ENCODE assay signal across 1 cellular context in the genomic region with DNA sequence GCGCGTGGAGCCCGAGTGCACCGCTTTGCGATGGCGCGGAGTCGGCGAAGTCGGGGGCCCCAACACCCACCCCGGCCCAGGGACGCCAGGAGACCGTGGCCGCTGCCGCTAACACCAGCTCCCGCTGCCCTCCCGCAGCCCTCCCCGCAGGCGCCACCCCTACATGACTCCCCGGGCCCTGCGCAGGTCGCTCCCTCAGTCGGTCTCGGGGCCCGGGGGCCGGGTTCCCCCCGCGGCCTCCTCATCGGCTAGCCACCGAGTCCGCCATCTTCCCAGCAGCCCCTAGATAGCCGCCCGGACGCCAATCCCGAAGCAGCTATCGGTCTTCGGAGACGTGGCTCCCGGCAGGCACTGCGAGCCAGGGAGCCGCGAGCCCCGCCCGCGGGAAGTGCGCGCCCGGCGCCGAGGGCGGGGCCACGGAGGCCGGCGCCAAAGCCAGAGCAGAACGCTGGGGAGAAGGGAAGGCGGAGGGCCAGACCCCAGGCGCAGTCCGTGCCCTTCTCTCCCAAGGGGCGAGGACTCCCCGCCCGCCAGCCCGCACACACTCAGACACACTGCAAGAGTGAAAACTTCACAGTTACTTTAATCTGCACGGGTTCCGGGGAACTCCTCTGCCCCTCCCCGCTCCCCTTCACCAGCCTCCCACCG.
TF ChIP-seq lines count a peak whose summit lies in the region.

A gene with protein sequence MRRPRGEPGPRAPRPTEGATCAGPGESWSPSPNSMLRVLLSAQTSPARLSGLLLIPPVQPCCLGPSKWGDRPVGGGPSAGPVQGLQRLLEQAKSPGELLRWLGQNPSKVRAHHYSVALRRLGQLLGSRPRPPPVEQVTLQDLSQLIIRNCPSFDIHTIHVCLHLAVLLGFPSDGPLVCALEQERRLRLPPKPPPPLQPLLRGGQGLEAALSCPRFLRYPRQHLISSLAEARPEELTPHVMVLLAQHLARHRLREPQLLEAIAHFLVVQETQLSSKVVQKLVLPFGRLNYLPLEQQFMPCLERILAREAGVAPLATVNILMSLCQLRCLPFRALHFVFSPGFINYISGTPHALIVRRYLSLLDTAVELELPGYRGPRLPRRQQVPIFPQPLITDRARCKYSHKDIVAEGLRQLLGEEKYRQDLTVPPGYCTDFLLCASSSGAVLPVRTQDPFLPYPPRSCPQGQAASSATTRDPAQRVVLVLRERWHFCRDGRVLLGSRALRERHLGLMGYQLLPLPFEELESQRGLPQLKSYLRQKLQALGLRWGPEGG (minus strand): TSS at position 288 of the 648 bp plus-strand sequence. CDS start 43 bp downstream, at position 245.

TF ChIP-seq in HepG2, 621 proteins besides CTCF, POLR2A, EP300 and RAD21 (continued from another document and continues in another):
- TF ChIP-seq, protein P1, sequence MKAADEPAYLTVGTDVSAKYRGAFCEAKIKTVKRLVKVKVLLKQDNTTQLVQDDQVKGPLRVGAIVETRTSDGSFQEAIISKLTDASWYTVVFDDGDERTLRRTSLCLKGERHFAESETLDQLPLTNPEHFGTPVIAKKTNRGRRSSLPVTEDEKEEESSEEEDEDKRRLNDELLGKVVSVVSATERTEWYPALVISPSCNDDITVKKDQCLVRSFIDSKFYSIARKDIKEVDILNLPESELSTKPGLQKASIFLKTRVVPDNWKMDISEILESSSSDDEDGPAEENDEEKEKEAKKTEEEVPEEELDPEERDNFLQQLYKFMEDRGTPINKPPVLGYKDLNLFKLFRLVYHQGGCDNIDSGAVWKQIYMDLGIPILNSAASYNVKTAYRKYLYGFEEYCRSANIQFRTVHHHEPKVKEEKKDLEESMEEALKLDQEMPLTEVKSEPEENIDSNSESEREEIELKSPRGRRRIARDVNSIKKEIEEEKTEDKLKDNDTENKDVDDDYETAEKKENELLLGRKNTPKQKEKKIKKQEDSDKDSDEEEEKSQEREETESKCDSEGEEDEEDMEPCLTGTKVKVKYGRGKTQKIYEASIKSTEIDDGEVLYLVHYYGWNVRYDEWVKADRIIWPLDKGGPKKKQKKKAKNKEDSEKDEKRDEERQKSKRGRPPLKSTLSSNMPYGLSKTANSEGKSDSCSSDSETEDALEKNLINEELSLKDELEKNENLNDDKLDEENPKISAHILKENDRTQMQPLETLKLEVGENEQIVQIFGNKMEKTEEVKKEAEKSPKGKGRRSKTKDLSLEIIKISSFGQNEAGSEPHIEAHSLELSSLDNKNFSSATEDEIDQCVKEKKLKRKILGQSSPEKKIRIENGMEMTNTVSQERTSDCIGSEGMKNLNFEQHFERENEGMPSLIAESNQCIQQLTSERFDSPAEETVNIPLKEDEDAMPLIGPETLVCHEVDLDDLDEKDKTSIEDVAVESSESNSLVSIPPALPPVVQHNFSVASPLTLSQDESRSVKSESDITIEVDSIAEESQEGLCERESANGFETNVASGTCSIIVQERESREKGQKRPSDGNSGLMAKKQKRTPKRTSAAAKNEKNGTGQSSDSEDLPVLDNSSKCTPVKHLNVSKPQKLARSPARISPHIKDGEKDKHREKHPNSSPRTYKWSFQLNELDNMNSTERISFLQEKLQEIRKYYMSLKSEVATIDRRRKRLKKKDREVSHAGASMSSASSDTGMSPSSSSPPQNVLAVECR (CRISPR knock-in tag; IDR thresholded peaks at IDR 0.05; ENCODE audit: borderline replicate concordance) = peak; percentile 86
- TF ChIP-seq ZNF354B (CRISPR knock-in tag; IDR thresholded peaks at IDR 0.05) (0 out of 2 replicates have a peak, but pooled peaks have one; percentile 50), TFDP1 (CRISPR knock-in tag; IDR thresholded peaks at IDR 0.05; ENCODE audit: borderline replicate concordance) (peak; percentile 80; the same call in 1 of the 2 replicates), ZFP91 (CRISPR knock-in tag; IDR thresholded peaks at IDR 0.05; ENCODE audit: borderline replicate concordance) (peak; percentile 61; the same call in 1 of the 2 replicates), MTA3 (CRISPR knock-in tag; IDR thresholded peaks at IDR 0.05) (no peak), ZMYM2 (CRISPR knock-in tag; IDR thresholded peaks at IDR 0.05) (no peak), ZNF710 (CRISPR knock-in tag; IDR thresholded peaks at IDR 0.05; ENCODE audit: borderline replicate concordance) (0 out of 2 replicates have a peak, but pooled peaks have one; percentile 68), ZNF768 (CRISPR knock-in tag; IDR thresholded peaks at IDR 0.05) (peak; percentile 22; the same call in 1 of the 2 replicates), MEIS2 (CRISPR knock-in tag; IDR thresholded peaks at IDR 0.05) (peak; percentile 43; the same call in 1 of the 2 replicates), ZNF709 (CRISPR knock-in tag; IDR thresholded peaks at IDR 0.05) (peak; percentile 93), SNAPC2 (CRISPR knock-in tag; IDR thresholded peaks at IDR 0.05) (peak; percentile 37; the same call in 1 of the 2 replicates), PHF8 (CRISPR knock-in tag; IDR thresholded peaks at IDR 0.05) (peak; percentile 95), MTA1 (CRISPR knock-in tag; IDR thresholded peaks at IDR 0.05; ENCODE audit: borderline replicate concordance) (peak; percentile 77; the same call in 1 of the 2 replicates), GLI4 (CRISPR knock-in tag; IDR thresholded peaks at IDR 0.05; ENCODE audit: borderline replicate concordance) (no peak), RFX1 (IDR thresholded peaks at IDR 0.05) (no peak)
- TF ChIP-seq, protein P2, sequence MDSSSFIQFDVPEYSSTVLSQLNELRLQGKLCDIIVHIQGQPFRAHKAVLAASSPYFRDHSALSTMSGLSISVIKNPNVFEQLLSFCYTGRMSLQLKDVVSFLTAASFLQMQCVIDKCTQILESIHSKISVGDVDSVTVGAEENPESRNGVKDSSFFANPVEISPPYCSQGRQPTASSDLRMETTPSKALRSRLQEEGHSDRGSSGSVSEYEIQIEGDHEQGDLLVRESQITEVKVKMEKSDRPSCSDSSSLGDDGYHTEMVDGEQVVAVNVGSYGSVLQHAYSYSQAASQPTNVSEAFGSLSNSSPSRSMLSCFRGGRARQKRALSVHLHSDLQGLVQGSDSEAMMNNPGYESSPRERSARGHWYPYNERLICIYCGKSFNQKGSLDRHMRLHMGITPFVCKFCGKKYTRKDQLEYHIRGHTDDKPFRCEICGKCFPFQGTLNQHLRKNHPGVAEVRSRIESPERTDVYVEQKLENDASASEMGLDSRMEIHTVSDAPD (CRISPR knock-in tag; IDR thresholded peaks at IDR 0.05) = 0 out of 2 replicates have a peak, but pooled peaks have one; percentile 42
- TF ChIP-seq, protein P3, sequence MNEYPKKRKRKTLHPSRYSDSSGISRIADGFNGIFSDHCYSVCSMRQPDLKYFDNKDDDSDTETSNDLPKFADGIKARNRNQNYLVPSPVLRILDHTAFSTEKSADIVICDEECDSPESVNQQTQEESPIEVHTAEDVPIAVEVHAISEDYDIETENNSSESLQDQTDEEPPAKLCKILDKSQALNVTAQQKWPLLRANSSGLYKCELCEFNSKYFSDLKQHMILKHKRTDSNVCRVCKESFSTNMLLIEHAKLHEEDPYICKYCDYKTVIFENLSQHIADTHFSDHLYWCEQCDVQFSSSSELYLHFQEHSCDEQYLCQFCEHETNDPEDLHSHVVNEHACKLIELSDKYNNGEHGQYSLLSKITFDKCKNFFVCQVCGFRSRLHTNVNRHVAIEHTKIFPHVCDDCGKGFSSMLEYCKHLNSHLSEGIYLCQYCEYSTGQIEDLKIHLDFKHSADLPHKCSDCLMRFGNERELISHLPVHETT (CRISPR knock-in tag; conservative IDR thresholded peaks at IDR 0.05) = 0 out of 2 replicates have a peak, but pooled peaks have one; percentile 11
- TF ChIP-seq, protein P4, sequence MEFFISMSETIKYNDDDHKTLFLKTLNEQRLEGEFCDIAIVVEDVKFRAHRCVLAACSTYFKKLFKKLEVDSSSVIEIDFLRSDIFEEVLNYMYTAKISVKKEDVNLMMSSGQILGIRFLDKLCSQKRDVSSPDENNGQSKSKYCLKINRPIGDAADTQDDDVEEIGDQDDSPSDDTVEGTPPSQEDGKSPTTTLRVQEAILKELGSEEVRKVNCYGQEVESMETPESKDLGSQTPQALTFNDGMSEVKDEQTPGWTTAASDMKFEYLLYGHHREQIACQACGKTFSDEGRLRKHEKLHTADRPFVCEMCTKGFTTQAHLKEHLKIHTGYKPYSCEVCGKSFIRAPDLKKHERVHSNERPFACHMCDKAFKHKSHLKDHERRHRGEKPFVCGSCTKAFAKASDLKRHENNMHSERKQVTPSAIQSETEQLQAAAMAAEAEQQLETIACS (CRISPR knock-in tag; IDR thresholded peaks at IDR 0.05) = peak; percentile 72
- TF ChIP-seq, protein P5, sequence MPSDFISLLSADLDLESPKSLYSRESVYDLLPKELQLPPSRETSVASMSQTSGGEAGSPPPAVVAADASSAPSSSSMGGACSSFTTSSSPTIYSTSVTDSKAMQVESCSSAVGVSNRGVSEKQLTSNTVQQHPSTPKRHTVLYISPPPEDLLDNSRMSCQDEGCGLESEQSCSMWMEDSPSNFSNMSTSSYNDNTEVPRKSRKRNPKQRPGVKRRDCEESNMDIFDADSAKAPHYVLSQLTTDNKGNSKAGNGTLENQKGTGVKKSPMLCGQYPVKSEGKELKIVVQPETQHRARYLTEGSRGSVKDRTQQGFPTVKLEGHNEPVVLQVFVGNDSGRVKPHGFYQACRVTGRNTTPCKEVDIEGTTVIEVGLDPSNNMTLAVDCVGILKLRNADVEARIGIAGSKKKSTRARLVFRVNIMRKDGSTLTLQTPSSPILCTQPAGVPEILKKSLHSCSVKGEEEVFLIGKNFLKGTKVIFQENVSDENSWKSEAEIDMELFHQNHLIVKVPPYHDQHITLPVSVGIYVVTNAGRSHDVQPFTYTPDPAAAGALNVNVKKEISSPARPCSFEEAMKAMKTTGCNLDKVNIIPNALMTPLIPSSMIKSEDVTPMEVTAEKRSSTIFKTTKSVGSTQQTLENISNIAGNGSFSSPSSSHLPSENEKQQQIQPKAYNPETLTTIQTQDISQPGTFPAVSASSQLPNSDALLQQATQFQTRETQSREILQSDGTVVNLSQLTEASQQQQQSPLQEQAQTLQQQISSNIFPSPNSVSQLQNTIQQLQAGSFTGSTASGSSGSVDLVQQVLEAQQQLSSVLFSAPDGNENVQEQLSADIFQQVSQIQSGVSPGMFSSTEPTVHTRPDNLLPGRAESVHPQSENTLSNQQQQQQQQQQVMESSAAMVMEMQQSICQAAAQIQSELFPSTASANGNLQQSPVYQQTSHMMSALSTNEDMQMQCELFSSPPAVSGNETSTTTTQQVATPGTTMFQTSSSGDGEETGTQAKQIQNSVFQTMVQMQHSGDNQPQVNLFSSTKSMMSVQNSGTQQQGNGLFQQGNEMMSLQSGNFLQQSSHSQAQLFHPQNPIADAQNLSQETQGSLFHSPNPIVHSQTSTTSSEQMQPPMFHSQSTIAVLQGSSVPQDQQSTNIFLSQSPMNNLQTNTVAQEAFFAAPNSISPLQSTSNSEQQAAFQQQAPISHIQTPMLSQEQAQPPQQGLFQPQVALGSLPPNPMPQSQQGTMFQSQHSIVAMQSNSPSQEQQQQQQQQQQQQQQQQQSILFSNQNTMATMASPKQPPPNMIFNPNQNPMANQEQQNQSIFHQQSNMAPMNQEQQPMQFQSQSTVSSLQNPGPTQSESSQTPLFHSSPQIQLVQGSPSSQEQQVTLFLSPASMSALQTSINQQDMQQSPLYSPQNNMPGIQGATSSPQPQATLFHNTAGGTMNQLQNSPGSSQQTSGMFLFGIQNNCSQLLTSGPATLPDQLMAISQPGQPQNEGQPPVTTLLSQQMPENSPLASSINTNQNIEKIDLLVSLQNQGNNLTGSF (CRISPR knock-in tag; IDR thresholded peaks at IDR 0.05) = peak; percentile 75
- TF ChIP-seq, protein P6, sequence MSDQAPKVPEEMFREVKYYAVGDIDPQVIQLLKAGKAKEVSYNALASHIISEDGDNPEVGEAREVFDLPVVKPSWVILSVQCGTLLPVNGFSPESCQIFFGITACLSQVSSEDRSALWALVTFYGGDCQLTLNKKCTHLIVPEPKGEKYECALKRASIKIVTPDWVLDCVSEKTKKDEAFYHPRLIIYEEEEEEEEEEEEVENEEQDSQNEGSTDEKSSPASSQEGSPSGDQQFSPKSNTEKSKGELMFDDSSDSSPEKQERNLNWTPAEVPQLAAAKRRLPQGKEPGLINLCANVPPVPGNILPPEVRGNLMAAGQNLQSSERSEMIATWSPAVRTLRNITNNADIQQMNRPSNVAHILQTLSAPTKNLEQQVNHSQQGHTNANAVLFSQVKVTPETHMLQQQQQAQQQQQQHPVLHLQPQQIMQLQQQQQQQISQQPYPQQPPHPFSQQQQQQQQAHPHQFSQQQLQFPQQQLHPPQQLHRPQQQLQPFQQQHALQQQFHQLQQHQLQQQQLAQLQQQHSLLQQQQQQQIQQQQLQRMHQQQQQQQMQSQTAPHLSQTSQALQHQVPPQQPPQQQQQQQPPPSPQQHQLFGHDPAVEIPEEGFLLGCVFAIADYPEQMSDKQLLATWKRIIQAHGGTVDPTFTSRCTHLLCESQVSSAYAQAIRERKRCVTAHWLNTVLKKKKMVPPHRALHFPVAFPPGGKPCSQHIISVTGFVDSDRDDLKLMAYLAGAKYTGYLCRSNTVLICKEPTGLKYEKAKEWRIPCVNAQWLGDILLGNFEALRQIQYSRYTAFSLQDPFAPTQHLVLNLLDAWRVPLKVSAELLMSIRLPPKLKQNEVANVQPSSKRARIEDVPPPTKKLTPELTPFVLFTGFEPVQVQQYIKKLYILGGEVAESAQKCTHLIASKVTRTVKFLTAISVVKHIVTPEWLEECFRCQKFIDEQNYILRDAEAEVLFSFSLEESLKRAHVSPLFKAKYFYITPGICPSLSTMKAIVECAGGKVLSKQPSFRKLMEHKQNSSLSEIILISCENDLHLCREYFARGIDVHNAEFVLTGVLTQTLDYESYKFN (CRISPR knock-in tag; conservative IDR thresholded peaks at IDR 0.05) = peak; percentile 41
